Comparison of ENCODE assay signal across 8 cellular contexts in genomic region chr1:183911285-183911684, GRCh38.
DNase-seq lines count a peak whose midpoint lies in the region; ATAC-seq, FAIRE-seq and TF ChIP-seq lines count a peak whose summit lies in the region.

No MANE protein-coding gene starts in this region.

- no peak for TF ChIP-seq CTCF in left ventricle myocardium inferior (IDR thresholded peaks at IDR 0.05; ENCODE audit: borderline replicate concordance)
- TF ChIP-seq CTCF in CD4-positive, alpha-beta T cell (IDR thresholded peaks at IDR 0.05): no peak

- no peaks in the 10 kb centered on the region for H3K9me3 ChIP-seq in left ventricle myocardium inferior (replicated peaks)
- H3K9me3 ChIP-seq in CD4-positive, alpha-beta T cell (ENCODE audit: control insufficient read depth, low read length): no peaks in the 10 kb centered on the region

- no peak for DNase-seq in left ventricle myocardium inferior
- no peak for DNase-seq in RCC 7860 (ENCODE audit: low spot score)
- DNase-seq in activated CD8-positive, alpha-beta memory T cell treated with anti-CD3 and anti-CD28 coated beads, Interleukin-2, amount 50 U/mL, for 48 hours: no peak
- no peak for DNase-seq in H7
- no peak for DNase-seq in CD4-positive, alpha-beta T cell

- peaks cover 9% of the 10 kb centered on the region for H3K4me1 Mint-ChIP-seq in CD4-positive, alpha-beta T cell (ENCODE audit: low read depth)

- H3K36me3 ChIP-seq in left ventricle myocardium inferior (peaks cover 72% of the 10 kb centered on the region), H7 (replicated peaks; ENCODE audit: control insufficient read depth, insufficient read depth, low read length) (no peaks in the 10 kb centered on the region)

- H3K27ac ChIP-seq in left ventricle myocardium inferior (replicated peaks): peak overlapping the region; percentile 47
- no peak overlapping the region for H3K27ac ChIP-seq in CD4-positive, alpha-beta T cell (ENCODE audit: low read depth, low read length)

- no peak overlapping the region for H3K4me3 ChIP-seq in left ventricle myocardium inferior
- no peak overlapping the region for H3K4me3 ChIP-seq in H7 (ENCODE audit: insufficient read depth, low read depth, low read length)

- POLR2A ChIA-PET in CD4-positive, alpha-beta T cell (lab: Charles Lee): no interaction called here

- no peak overlapping the region for H3K27ac Mint-ChIP-seq in CD4-positive, alpha-beta T cell

- ATAC-seq in GM18508 (IDR thresholded peaks at IDR 0.05; ENCODE audit: insufficient read depth, unreplicated experiment) (peak; percentile 52), GM21515 (IDR thresholded peaks at IDR 0.05; ENCODE audit: unreplicated experiment) (peak; percentile 78), HG03565 (IDR thresholded peaks at IDR 0.05; ENCODE audit: unreplicated experiment) (peak; percentile 50)
- ATAC-seq in CD4-positive, alpha-beta T cell (ENCODE audit: poor library complexity): no peak

- no peak overlapping the region for H3K4me3 Mint-ChIP-seq in CD4-positive, alpha-beta T cell

- intact Hi-C loops in left ventricle myocardium inferior (cut with micrococcal nuclease): no loop called here
- intact Hi-C loops in CD4-positive, alpha-beta T cell (cut with DNase I, micrococcal nuclease): loop anchor here in 1 of 2 experiments (10.0 kb wide), 1 partner anchor 226 kb away; no protein-coding TSS in a partner anchor

- H3K9me3 Mint-ChIP-seq in CD4-positive, alpha-beta T cell: no peaks in the 10 kb centered on the region

- H3K27me3 ChIP-seq in left ventricle myocardium inferior (ENCODE audit: low read depth) (no peaks in the 10 kb centered on the region), H7 (ENCODE audit: control insufficient read depth, insufficient read depth, low read length) (no peaks in the 10 kb centered on the region)
- no peaks in the 10 kb centered on the region for H3K27me3 ChIP-seq in CD4-positive, alpha-beta T cell (ENCODE audit: control insufficient read depth, insufficient read depth, low read length)

- FAIRE-seq in RCC 7860 (lab: Jason Lieb, UNC): no peak

- H3K27me3 Mint-ChIP-seq in CD4-positive, alpha-beta T cell: no peaks in the 10 kb centered on the region

- peaks cover 30% of the 10 kb centered on the region for H3K4me1 ChIP-seq in left ventricle myocardium inferior

- CTCF ChIA-PET in CD4-positive, alpha-beta T cell (lab: Charles Lee): no interaction called here

- peaks cover 15% of the 10 kb centered on the region for H3K36me3 Mint-ChIP-seq in CD4-positive, alpha-beta T cell (ENCODE audit: low read depth)
